ENCODE assay signal across 9 cellular contexts in genomic region chr4:55386073-55386472, GRCh38. TPM values are rescaled to one million over a fixed set of nuclear protein-coding genes. Genes with fewer than 3 reads are reported as not detected.
DNase-seq lines count a peak whose midpoint lies in the region; ATAC-seq and TF ChIP-seq lines count a peak whose summit lies in the region.
"Had no signal": no experiment of that assay in that cellular context is flagged by ENCODE, and none has a peak within 500 bp of the region (broad histone marks: within the 10 kb centered on the region; RNA-seq: fewer than 3 reads in every experiment).

No MANE protein-coding gene starts in this region.

- H3K9me3 Mint-ChIP-seq in endothelial cell (ENCODE audit: unreplicated experiment): no peaks in the 10 kb centered on the region
- H3K9me3 Mint-ChIP-seq: activated T-cell treated with anti-CD3 and anti-CD28 coated beads, Interleukin-2, amount 50 U/mL, for 4 hours had no signal

- H3K9ac ChIP-seq in Loucy (ENCODE audit: low read depth, low read length, poor library complexity, severe bottlenecking): no peak overlapping the region

- TF ChIP-seq CTCF in Loucy (conservative IDR thresholded peaks at IDR 0.05; ENCODE audit: low read length): no peak
- no peak for TF ChIP-seq CTCF in endothelial cell (IDR thresholded peaks at IDR 0.05; ENCODE audit: unreplicated experiment)

- peak overlapping the region; percentile 69; the same call in 1 of the 2 replicates for H2AFZ ChIP-seq in Loucy (ENCODE audit: low read length)

- H3K36me3 Mint-ChIP-seq in endothelial cell (ENCODE audit: low read depth, unreplicated experiment): no peaks in the 10 kb centered on the region

- peaks cover 4% of the 10 kb centered on the region for H3K4me1 ChIP-seq in Loucy (ENCODE audit: insufficient read depth, low read length, poor library complexity, severe bottlenecking)

- H3K4me2 ChIP-seq in Loucy (ENCODE audit: low read depth, low read length, poor library complexity, severe bottlenecking): no peak overlapping the region

- H3K27me3 Mint-ChIP-seq in endothelial cell (ENCODE audit: unreplicated experiment): peaks cover 6% of the 10 kb centered on the region

- no peak overlapping the region for H3K4me3 Mint-ChIP-seq in endothelial cell (ENCODE audit: unreplicated experiment)
- H3K4me3 Mint-ChIP-seq: activated T-cell treated with anti-CD3 and anti-CD28 coated beads, Interleukin-2, amount 50 U/mL, for 4 hours had no signal

- H3K4me3 ChIP-seq in Loucy (ENCODE audit: low read length, poor library complexity, severe bottlenecking): no peak overlapping the region

- H3K9me2 ChIP-seq in Loucy (replicated peaks; ENCODE audit: low read depth, low read length): no peaks in the 10 kb centered on the region

- H3K4me1 Mint-ChIP-seq in endothelial cell (ENCODE audit: unreplicated experiment): peaks cover 39% of the 10 kb centered on the region

- ATAC-seq in GM21717 (IDR thresholded peaks at IDR 0.05; ENCODE audit: unreplicated experiment): peak; percentile 87
- ATAC-seq in GM21528 (IDR thresholded peaks at IDR 0.05; ENCODE audit: low FRiP score, unreplicated experiment): no peak

- H3K36me3 ChIP-seq in Loucy (ENCODE audit: insufficient read depth, low read length): no peaks in the 10 kb centered on the region

- no peaks in the 10 kb centered on the region for H3F3A ChIP-seq in Loucy (ENCODE audit: low read depth)

- H3K9me3 ChIP-seq in Loucy (ENCODE audit: insufficient read depth, low read depth, low read length): no peaks in the 10 kb centered on the region

- no peaks in the 10 kb centered on the region for H3K79me2 ChIP-seq in Loucy (ENCODE audit: insufficient read depth, low read length)

- H3K27me3 ChIP-seq in Loucy (ENCODE audit: insufficient read depth, low read length, poor library complexity, severe bottlenecking): no peaks in the 10 kb centered on the region

- H4K20me1 ChIP-seq in Loucy (ENCODE audit: insufficient read depth, low read length, poor library complexity, severe bottlenecking): no peaks in the 10 kb centered on the region

- DNase-seq in ELR (ENCODE audit: low read depth) (peak; percentile 54), endothelial cell (ENCODE audit: low spot score) (no peak), epidermal melanocyte (ENCODE audit: insufficient read length, low spot score) (no peak), NCI-H128 (lab: John Stamatoyannopoulos, UW; ENCODE audit: unreplicated experiment) (no peak), NCI-H2081 (lab: John Stamatoyannopoulos, UW) (no peak)
- DNase-seq: activated T-cell treated with anti-CD3 and anti-CD28 coated beads, Interleukin-2, amount 50 U/mL, for 4 hours had no signal

- peak overlapping the region; percentile 88 for H3K27ac Mint-ChIP-seq in endothelial cell (ENCODE audit: unreplicated experiment)

RNA-seq across cellular contexts. Expression of gene TMEM165, which starts 9.7 kb away (rescaled TPM):
- 197 TPM for total RNA-seq in endothelial cell (ENCODE audit: unreplicated experiment)

RNA-seq across cellular contexts. Expression of gene SRD5A3, which starts 40.0 kb away (rescaled TPM):
- total RNA-seq in endothelial cell (ENCODE audit: unreplicated experiment): 74.2 TPM
